ENCODE assay signal across 18 cellular contexts in genomic region chr16:72760581-72760980, GRCh38.
DNase-seq lines count a peak whose midpoint lies in the region; ATAC-seq and TF ChIP-seq lines count a peak whose summit lies in the region.
"Had no signal": no experiment of that assay in that cellular context is flagged by ENCODE, and none has a peak within 500 bp of the region (broad histone marks: within the 10 kb centered on the region; RNA-seq: fewer than 3 reads in every experiment).

No MANE protein-coding gene starts in this region.

- no peak for ATAC-seq in GM19351 (IDR thresholded peaks at IDR 0.05; ENCODE audit: unreplicated experiment)
- ATAC-seq in HG02588 (IDR thresholded peaks at IDR 0.05; ENCODE audit: unreplicated experiment) = no peak
- ATAC-seq: CD8-positive, alpha-beta T cell had no signal

- H3K27me3 ChIP-seq in testis = no peaks in the 10 kb centered on the region
- H3K27me3 ChIP-seq: BLaER1 treated with 17β-estradiol and CSF1 and Interleukin-3, amounts not matched to agents 10 nM and 100 nM had no signal

- TF ChIP-seq POLR2A in testis (IDR thresholded peaks at IDR 0.05) = no peak

- H3K27ac ChIP-seq in testis = peak overlapping the region; percentile 79 to 84
- H3K27ac ChIP-seq: BLaER1 treated with 17β-estradiol and CSF1 and Interleukin-3, amounts not matched to agents 10 nM and 100 nM; C4-2B had no signal

- H3K4me1 Mint-ChIP-seq in mesothelial cell of epicardium = peaks cover 30% of the 10 kb centered on the region

- H3K9me3 ChIP-seq in testis = no peaks in the 10 kb centered on the region

- H3K4me3 Mint-ChIP-seq in mesothelial cell of epicardium = no peak overlapping the region
- H3K4me3 Mint-ChIP-seq: CD4-positive, alpha-beta T cell; CD8-positive, alpha-beta T cell had no signal

- H3K4me3 ChIP-seq in fibroblast of pulmonary artery (replicated peaks; ENCODE audit: low read depth, low read length) (no peak overlapping the region), testis (no peak overlapping the region)
- H3K4me3 ChIP-seq: BLaER1 treated with 17β-estradiol and CSF1 and Interleukin-3, amounts not matched to agents 10 nM and 100 nM had no signal

- TF ChIP-seq CTCF in fibroblast of pulmonary artery (IDR thresholded peaks at IDR 0.05; ENCODE audit: low read length, missing control alignments) (no peak), mesothelial cell of epicardium (IDR thresholded peaks at IDR 0.05; ENCODE audit: unreplicated experiment) (no peak), testis (IDR thresholded peaks at IDR 0.05) (no peak)

- intact Hi-C loops in testis (cut with DNase I; ENCODE audit: low total_unique reads) = no loop called here

- H3K9me3 Mint-ChIP-seq in mesothelial cell of epicardium = peaks cover 34% of the 10 kb centered on the region

- H3K27me3 Mint-ChIP-seq in mesothelial cell of epicardium (ENCODE audit: low read depth) = no peaks in the 10 kb centered on the region
- H3K27me3 Mint-ChIP-seq: CD4-positive, alpha-beta T cell had no signal

- H3K36me3 ChIP-seq in testis (ENCODE audit: low read depth, missing control alignments) = no peaks in the 10 kb centered on the region

- DNase-seq in amniotic epithelial cell (ENCODE audit: low read depth) = peak; percentile 23
- peak; percentile 44 for DNase-seq in fibroblast of pulmonary artery (ENCODE audit: low read depth)
- no peak for DNase-seq in mesothelial cell of epicardium (ENCODE audit: low spot score in 2 of 2, unreplicated experiment in 2 of 2)
- no peak for DNase-seq in testis
- no peak for DNase-seq in NCI-H1417 (lab: John Stamatoyannopoulos, UW)
- no peak for DNase-seq in activated CD4-positive, CD25-positive, alpha-beta regulatory T cell (lab: John Stamatoyannopoulos, UW)
- DNase-seq: 8988T; ACHN; Caco-2; Calu3; CD4-positive, alpha-beta T cell; CD8-positive, alpha-beta T cell; DMS79 treated with DMSO at 0.1 percent for 48 hours; GF-D8 had no signal

- H3K36me3 Mint-ChIP-seq in mesothelial cell of epicardium = peaks cover 20% of the 10 kb centered on the region

- H3K4me1 ChIP-seq in testis = peaks cover 25% of the 10 kb centered on the region
- H3K4me1 ChIP-seq: Caco-2 had no signal

- H3K27ac Mint-ChIP-seq in mesothelial cell of epicardium = peak overlapping the region; percentile 58
- H3K27ac Mint-ChIP-seq: CD4-positive, alpha-beta T cell; CD8-positive, alpha-beta T cell had no signal

Comparison
In these comparisons a context has a peak if more than half of its experiments do, and no peak if none do; other contexts are left out.
1. DNase-seq: peak in amniotic epithelial cell (single experiment) and fibroblast of pulmonary artery (single experiment); none in mesothelial cell of epicardium (0 of 2), testis (single experiment), NCI-H1417 (0 of 3) and activated CD4-positive, CD25-positive, alpha-beta regulatory T cell (0 of 4).